ENCODE assay signal across 2 cellular contexts in the genomic region with DNA sequence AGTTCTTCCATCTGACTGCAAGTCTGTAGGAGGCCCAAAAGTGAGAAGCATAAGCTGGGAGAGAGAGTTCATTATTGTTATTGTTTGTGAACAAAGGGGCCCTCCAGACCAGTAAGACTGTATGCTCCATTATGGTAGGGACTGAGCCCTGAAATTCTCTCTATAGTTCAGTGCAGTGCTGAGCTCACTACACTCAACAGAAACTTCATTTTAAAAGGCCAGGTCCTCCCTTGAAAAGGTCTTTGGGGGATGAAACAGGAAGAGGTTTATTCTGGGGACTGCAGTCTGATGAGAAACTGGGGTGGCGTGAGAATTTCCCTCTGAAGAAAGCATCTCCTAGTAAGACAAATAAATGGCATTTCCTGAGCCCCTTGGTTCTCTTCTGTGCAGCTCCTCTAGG.
TF ChIP-seq lines count a peak whose summit lies in the region.

No MANE protein-coding gene starts in this region.

TF ChIP-seq in GM12878, 131 proteins besides CTCF, POLR2A, EP300 and RAD21:
- TF ChIP-seq PAX8 (IDR thresholded peaks at IDR 0.05) (no peak), ZBED1 (IDR thresholded peaks at IDR 0.05; ENCODE audit: borderline replicate concordance) (0 out of 2 replicates have a peak, but pooled peaks have one; percentile 38)

TF ChIP-seq in HEK293T, 16 proteins besides CTCF, POLR2A, EP300 and RAD21:
- no peak for TF ChIP-seq ELF4 (IDR thresholded peaks at IDR 0.05)
- no peak for TF ChIP-seq BHLHE40 (IDR thresholded peaks at IDR 0.05; ENCODE audit: borderline replicate concordance)
- no peak for TF ChIP-seq SUZ12 (IDR thresholded peaks at IDR 0.05)
- TF ChIP-seq ZNF384 (IDR thresholded peaks at IDR 0.05), result no peak
- TF ChIP-seq FOXM1 (IDR thresholded peaks at IDR 0.05; ENCODE audit: borderline replicate concordance), result no peak
- no peak for TF ChIP-seq L3MBTL2 (conservative IDR thresholded peaks at IDR 0.05)
- TF ChIP-seq FOXA1 (IDR thresholded peaks at IDR 0.05), result no peak
- TF ChIP-seq ARNT (IDR thresholded peaks at IDR 0.05), result no peak
- no peak for TF ChIP-seq HDGF (IDR thresholded peaks at IDR 0.05; ENCODE audit: borderline replicate concordance)
- no peak for TF ChIP-seq TARDBP (IDR thresholded peaks at IDR 0.05)
- TF ChIP-seq SP1 (IDR thresholded peaks at IDR 0.05), result no peak
- TF ChIP-seq NFRKB (IDR thresholded peaks at IDR 0.05), result no peak
- TF ChIP-seq FOXK2 (IDR thresholded peaks at IDR 0.05), result no peak
- TF ChIP-seq CTBP1 (IDR thresholded peaks at IDR 0.05; ENCODE audit: borderline replicate concordance), result no peak
- TF ChIP-seq LEF1 (IDR thresholded peaks at IDR 0.05; ENCODE audit: borderline replicate concordance), result no peak
- TF ChIP-seq, protein P1, sequence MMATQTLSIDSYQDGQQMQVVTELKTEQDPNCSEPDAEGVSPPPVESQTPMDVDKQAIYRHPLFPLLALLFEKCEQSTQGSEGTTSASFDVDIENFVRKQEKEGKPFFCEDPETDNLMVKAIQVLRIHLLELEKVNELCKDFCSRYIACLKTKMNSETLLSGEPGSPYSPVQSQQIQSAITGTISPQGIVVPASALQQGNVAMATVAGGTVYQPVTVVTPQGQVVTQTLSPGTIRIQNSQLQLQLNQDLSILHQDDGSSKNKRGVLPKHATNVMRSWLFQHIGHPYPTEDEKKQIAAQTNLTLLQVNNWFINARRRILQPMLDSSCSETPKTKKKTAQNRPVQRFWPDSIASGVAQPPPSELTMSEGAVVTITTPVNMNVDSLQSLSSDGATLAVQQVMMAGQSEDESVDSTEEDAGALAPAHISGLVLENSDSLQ (IDR thresholded peaks at IDR 0.05), result no peak
